8 cellular contexts compared by ENCODE assay signal in the genomic region with DNA sequence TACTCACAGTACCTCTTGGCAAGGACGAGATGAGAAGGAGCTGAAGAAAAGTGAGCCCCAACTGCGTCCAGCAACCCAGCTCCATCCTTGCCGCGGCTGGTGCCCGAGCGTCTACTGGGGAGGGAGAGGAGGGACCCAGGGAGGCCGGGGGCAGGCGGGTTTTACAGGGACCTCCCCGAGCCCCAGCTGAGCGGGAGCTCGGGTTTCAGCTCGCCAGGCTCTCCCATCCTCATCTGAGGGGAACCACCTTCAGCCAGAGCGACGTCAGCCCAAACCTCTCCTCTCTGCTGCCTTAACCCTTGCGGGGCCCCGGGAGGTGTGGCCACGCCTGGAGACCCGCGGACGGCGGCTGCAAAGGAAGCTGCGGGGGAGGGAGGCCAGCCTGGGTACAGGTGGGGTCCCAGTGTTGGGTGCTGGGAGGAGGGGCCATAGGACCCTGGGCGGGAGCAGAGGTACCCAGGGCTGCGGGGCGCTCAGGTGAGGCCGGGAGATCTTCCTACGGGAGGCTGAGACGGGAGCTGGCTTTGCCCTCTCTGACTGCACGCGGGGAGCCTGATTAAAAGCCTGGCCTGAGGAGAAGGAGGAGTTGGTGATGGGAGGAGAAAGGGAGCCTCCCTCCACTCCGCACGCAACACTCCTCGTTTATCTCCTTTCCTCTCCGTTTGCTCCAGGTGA. TPM values are rescaled to one million over a fixed set of nuclear protein-coding genes. Genes with fewer than 3 reads are reported as not detected.
A peak's percentile ranks its signal among the peaks of the same experiment; 100 is the strongest.
DNase-seq lines count a peak whose midpoint lies in the region; ATAC-seq and TF ChIP-seq lines count a peak whose summit lies in the region.

A gene with protein sequence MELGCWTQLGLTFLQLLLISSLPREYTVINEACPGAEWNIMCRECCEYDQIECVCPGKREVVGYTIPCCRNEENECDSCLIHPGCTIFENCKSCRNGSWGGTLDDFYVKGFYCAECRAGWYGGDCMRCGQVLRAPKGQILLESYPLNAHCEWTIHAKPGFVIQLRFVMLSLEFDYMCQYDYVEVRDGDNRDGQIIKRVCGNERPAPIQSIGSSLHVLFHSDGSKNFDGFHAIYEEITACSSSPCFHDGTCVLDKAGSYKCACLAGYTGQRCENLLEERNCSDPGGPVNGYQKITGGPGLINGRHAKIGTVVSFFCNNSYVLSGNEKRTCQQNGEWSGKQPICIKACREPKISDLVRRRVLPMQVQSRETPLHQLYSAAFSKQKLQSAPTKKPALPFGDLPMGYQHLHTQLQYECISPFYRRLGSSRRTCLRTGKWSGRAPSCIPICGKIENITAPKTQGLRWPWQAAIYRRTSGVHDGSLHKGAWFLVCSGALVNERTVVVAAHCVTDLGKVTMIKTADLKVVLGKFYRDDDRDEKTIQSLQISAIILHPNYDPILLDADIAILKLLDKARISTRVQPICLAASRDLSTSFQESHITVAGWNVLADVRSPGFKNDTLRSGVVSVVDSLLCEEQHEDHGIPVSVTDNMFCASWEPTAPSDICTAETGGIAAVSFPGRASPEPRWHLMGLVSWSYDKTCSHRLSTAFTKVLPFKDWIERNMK (minus strand): TSS at position 116 of the 675 bp plus-strand sequence. CDS start 31 bp downstream, at position 85.

- no peaks in the 10 kb centered on the region for H3K36me3 ChIP-seq in prostate gland

- TF ChIP-seq CTCF in glutamatergic neuron (IDR thresholded peaks at IDR 0.05; ENCODE audit: partially characterized antibody, unreplicated experiment) (no peak), prostate gland (IDR thresholded peaks at IDR 0.05) (no peak)

- peak within 1 kb of the TSS; percentile 18 to 23 for H3K4me3 ChIP-seq in prostate gland

- peaks cover 9% of the 10 kb centered on the region for H3K4me1 Mint-ChIP-seq in glutamatergic neuron (ENCODE audit: low read depth, unreplicated experiment)

- peak within 1 kb of the TSS; percentile 45 for H3K27ac Mint-ChIP-seq in glutamatergic neuron (ENCODE audit: unreplicated experiment)

- TF ChIP-seq POLR2A in prostate gland (IDR thresholded peaks at IDR 0.05) (no peak), erythroblast (IDR thresholded peaks at IDR 0.05; ENCODE audit: low read length) (no peak)

- H3K36me3 Mint-ChIP-seq in glutamatergic neuron (ENCODE audit: unreplicated experiment): peaks cover 10% of the 10 kb centered on the region

- 5% methylated on average over 17 of the region's 34 CpGs for WGBS in prostate gland

- no peaks in the 10 kb centered on the region for H3K9me3 ChIP-seq in prostate gland

- intact Hi-C loops in prostate gland (cut with DNase I): no loop called here

- H3K4me3 Mint-ChIP-seq in glutamatergic neuron (ENCODE audit: unreplicated experiment): peak within 1 kb of the TSS; percentile 65

- H3K9me3 Mint-ChIP-seq in glutamatergic neuron (ENCODE audit: unreplicated experiment): peaks cover 5% of the 10 kb centered on the region

- ATAC-seq in GM18519 (IDR thresholded peaks at IDR 0.05; ENCODE audit: low FRiP score, unreplicated experiment) (no peak), GM21723 (IDR thresholded peaks at IDR 0.05; ENCODE audit: unreplicated experiment) (no peak)

- no peak within 1 kb of the TSS for H3K27ac ChIP-seq in prostate gland

- no peaks in the 10 kb centered on the region for H3K27me3 Mint-ChIP-seq in glutamatergic neuron (ENCODE audit: unreplicated experiment)

- H3K4me1 ChIP-seq in prostate gland (replicated peaks): no peaks in the 10 kb centered on the region

- no peaks in the 10 kb centered on the region for H3K27me3 ChIP-seq in prostate gland (replicated peaks; ENCODE audit: insufficient read depth)

- DNase-seq in NCI-H2196 treated with DMSO at 0.1 percent for 48 hours (lab: John Stamatoyannopoulos, UW; ENCODE audit: unreplicated experiment): peak; percentile 2
- no peak for DNase-seq in NCI-H2196 (lab: John Stamatoyannopoulos, UW; ENCODE audit: unreplicated experiment)
- peak; percentile 39 for DNase-seq in SK-N-DZ (ENCODE audit: low spot score)
- peak; percentile 51 for DNase-seq in glutamatergic neuron
- DNase-seq in prostate gland (ENCODE audit: low spot score): peak; percentile 28
- no peak for DNase-seq in erythroblast (lab: John Stamatoyannopoulos, UW)

RNA-seq across cellular contexts. Expression of the gene that starts here (rescaled TPM):
- 0.05 and 0.50 TPM in 2 replicates for polyA plus RNA-seq in SK-N-DZ (2014; cell fraction: cytosol; rRNA removed)
- not detected in 2 replicates for polyA plus RNA-seq in SK-N-DZ (2014; cell fraction: nucleus; rRNA removed)
- total RNA-seq in glutamatergic neuron (ENCODE audit: unreplicated experiment) (10.6 TPM), prostate gland (1 to 10 TPM; 2.5 to 6.5 TPM)

Comparison
In these comparisons a context has a peak if more than half of its experiments do, and no peak if none do; other contexts are left out.
1. DNase-seq: peak in NCI-H2196 treated with DMSO at 0.1 percent for 48 hours (single experiment), SK-N-DZ (single experiment), glutamatergic neuron (single experiment) and prostate gland (single experiment); none in NCI-H2196 (single experiment) and erythroblast (0 of 2).